In genomic region chr6:117338567-117338966, GRCh38 we compare ENCODE assay signal across 23 cellular contexts.
"Had no signal": no experiment of that assay in that cellular context is flagged by ENCODE, and none has a peak within 500 bp of the region (broad histone marks: within the 10 kb centered on the region; RNA-seq: fewer than 3 reads in every experiment).

No MANE protein-coding gene starts in this region.

- H3K9ac ChIP-seq: parathyroid adenoma had no signal

- DNase-seq: activated CD4-positive, alpha-beta T cell treated with anti-CD3 and anti-CD28 coated beads for 36 hours; activated CD4-positive, CD25-positive, alpha-beta regulatory T cell; activated CD8-positive, alpha-beta memory T cell treated with anti-CD3 and anti-CD28 coated beads, Interleukin-2, amount 10 ng/mL, durations not matched to agents 7 days and 5 days; activated CD8-positive, alpha-beta T cell treated with anti-CD3 and anti-CD28 coated beads, Interleukin-2, amount 10 ng/mL, durations not matched to agents 7 days and 5 days; activated naive CD4-positive, alpha-beta T cell; activated naive CD8-positive, alpha-beta T cell treated with anti-CD3 and anti-CD28 coated beads for 36 hours; activated T-cell treated with anti-CD3 and anti-CD28 coated beads, Interleukin-2, amount 50 U/mL, for 72 hours; aorta; dorsolateral prefrontal cortex; effector memory CD8-positive, alpha-beta T cell; head of caudate nucleus; mammary epithelial cell; naive B cell; nephron progenitor cell; psoas muscle; spleen; stimulated activated naive CD4-positive, alpha-beta T cell had no signal

- H3K27ac Mint-ChIP-seq: activated CD4-positive, alpha-beta T cell treated with anti-CD3 and anti-CD28 coated beads for 36 hours; activated CD8-positive, alpha-beta memory T cell treated with anti-CD3 and anti-CD28 coated beads, Interleukin-2, amount 10 ng/mL, durations not matched to agents 7 days and 5 days; activated CD8-positive, alpha-beta T cell treated with anti-CD3 and anti-CD28 coated beads, Interleukin-2, amount 10 ng/mL, durations not matched to agents 7 days and 5 days; activated naive CD8-positive, alpha-beta T cell treated with anti-CD3 and anti-CD28 coated beads for 36 hours; activated T-cell treated with anti-CD3 and anti-CD28 coated beads, Interleukin-2, amount 50 U/mL, for 72 hours; brain; effector memory CD8-positive, alpha-beta T cell; naive B cell; nephron progenitor cell had no signal

- H3K36me3 Mint-ChIP-seq: activated CD8-positive, alpha-beta memory T cell treated with anti-CD3 and anti-CD28 coated beads, Interleukin-2, amount 10 ng/mL, durations not matched to agents 7 days and 5 days; activated naive CD8-positive, alpha-beta T cell treated with anti-CD3 and anti-CD28 coated beads for 36 hours; brain; naive B cell had no signal

- H2AFZ ChIP-seq: parathyroid adenoma had no signal

- H3K36me3 ChIP-seq: adrenal gland, cardiac muscle cell, spleen, tibial nerve had no signal

- H3K9me3 ChIP-seq: adrenal gland, psoas muscle, spleen had no signal

- H3K9me3 Mint-ChIP-seq: activated naive CD8-positive, alpha-beta T cell treated with anti-CD3 and anti-CD28 coated beads for 36 hours; activated T-cell treated with anti-CD3 and anti-CD28 coated beads, Interleukin-2, amount 50 U/mL, for 72 hours; effector memory CD8-positive, alpha-beta T cell; nephron progenitor cell had no signal

- H3K27me3 ChIP-seq: adrenal gland, cardiac muscle cell, dorsolateral prefrontal cortex, tibial nerve had no signal

- H3K27ac ChIP-seq: adrenal gland, cardiac muscle cell, coronary artery, dorsolateral prefrontal cortex, parathyroid adenoma, psoas muscle, spleen, tibial nerve had no signal

- ATAC-seq: activated CD4-positive, alpha-beta T cell treated with anti-CD3 and anti-CD28 coated beads for 36 hours; activated CD8-positive, alpha-beta memory T cell treated with anti-CD3 and anti-CD28 coated beads, Interleukin-2, amount 10 ng/mL, durations not matched to agents 7 days and 5 days; activated CD8-positive, alpha-beta T cell treated with anti-CD3 and anti-CD28 coated beads, Interleukin-2, amount 10 ng/mL, durations not matched to agents 7 days and 5 days; activated T-cell treated with anti-CD3 and anti-CD28 coated beads, Interleukin-2, amount 50 U/mL, for 72 hours; effector memory CD8-positive, alpha-beta T cell had no signal

- H3K4me3 Mint-ChIP-seq: activated CD4-positive, alpha-beta T cell treated with anti-CD3 and anti-CD28 coated beads for 36 hours; activated CD8-positive, alpha-beta memory T cell treated with anti-CD3 and anti-CD28 coated beads, Interleukin-2, amount 10 ng/mL, durations not matched to agents 7 days and 5 days; activated CD8-positive, alpha-beta T cell treated with anti-CD3 and anti-CD28 coated beads, Interleukin-2, amount 10 ng/mL, durations not matched to agents 7 days and 5 days; activated naive CD8-positive, alpha-beta T cell treated with anti-CD3 and anti-CD28 coated beads for 36 hours; activated T-cell treated with anti-CD3 and anti-CD28 coated beads, Interleukin-2, amount 50 U/mL, for 72 hours; brain; effector memory CD8-positive, alpha-beta T cell; naive B cell; nephron progenitor cell had no signal

- H3K4me1 Mint-ChIP-seq: activated CD4-positive, alpha-beta T cell treated with anti-CD3 and anti-CD28 coated beads for 36 hours; activated CD8-positive, alpha-beta memory T cell treated with anti-CD3 and anti-CD28 coated beads, Interleukin-2, amount 10 ng/mL, durations not matched to agents 7 days and 5 days; activated naive CD8-positive, alpha-beta T cell treated with anti-CD3 and anti-CD28 coated beads for 36 hours; brain; naive B cell; nephron progenitor cell had no signal

- H3K4me1 ChIP-seq: adrenal gland, parathyroid adenoma, psoas muscle, spleen, tibial nerve had no signal

- H3K79me2 ChIP-seq: parathyroid adenoma had no signal

- H3K27me3 Mint-ChIP-seq: brain had no signal

- H3K4me3 ChIP-seq: adrenal gland, cardiac muscle cell, coronary artery, dorsolateral prefrontal cortex, psoas muscle, spleen, tibial nerve had no signal
